Comparison of ENCODE assay signal across 9 cellular contexts in genomic region chrX:53073115-53073581, GRCh38. TPM values are rescaled to one million over a fixed set of nuclear protein-coding genes. Genes with fewer than 3 reads are reported as not detected.
DNase-seq lines count a peak whose midpoint lies in the region; FAIRE-seq and TF ChIP-seq lines count a peak whose summit lies in the region.
"Had no signal": no experiment of that assay in that cellular context is flagged by ENCODE, and none has a peak within 500 bp of the region (broad histone marks: within the 10 kb centered on the region; RNA-seq: fewer than 3 reads in every experiment).

No MANE protein-coding gene starts in this region.

- no peaks in the 10 kb centered on the region for H3K9me3 Mint-ChIP-seq in activated naive CD8-positive, alpha-beta T cell treated with anti-CD3 and anti-CD28 coated beads for 36 hours

- no peak overlapping the region for H3K4me3 ChIP-seq in skeletal muscle tissue (ENCODE audit: low read length in 3 of 3)
- no peak overlapping the region for H3K4me3 ChIP-seq in A673 (ENCODE audit: low read depth, low read length, poor library complexity, severe bottlenecking)

- H3K9ac ChIP-seq in skeletal muscle tissue (ENCODE audit: low read depth in 1 of 3, low read length in 3 of 3), result no peak overlapping the region

- H3K9me3 ChIP-seq in skeletal muscle tissue (ENCODE audit: control insufficient read depth in 3 of 3, low read length in 3 of 3) (no peaks in the 10 kb centered on the region), A673 (ENCODE audit: low read depth, low read length, poor library complexity, severe bottlenecking) (no peaks in the 10 kb centered on the region)

- POLR2A ChIA-PET in A673 (lab: Charles Lee; ENCODE audit: low non-redundant PET), result interaction anchor here (1.1 kb wide), 1 partner anchor 9 kb away, joined by 11 read pairs; the partner anchor contains the start of gene TSPYL2

- H3K36me3 ChIP-seq in skeletal muscle tissue (ENCODE audit: control insufficient read depth in 3 of 3, insufficient read depth in 3 of 3, low read length in 3 of 3), result no peaks in the 10 kb centered on the region
- H3K36me3 ChIP-seq in A673 (ENCODE audit: insufficient read depth, low read length, poor library complexity, severe bottlenecking), result no peaks in the 10 kb centered on the region

- DNase-seq in GM12891 (ENCODE audit: insufficient read length, low spot score) (no peak), NCI-H2171 (lab: John Stamatoyannopoulos, UW) (peak; percentile 38), posterior vena cava (ENCODE audit: low spot score) (no peak), A673 (ENCODE audit: low spot score) (no peak), NCI-H226 (no peak)
- no peak for DNase-seq in activated naive CD8-positive, alpha-beta T cell treated with anti-CD3 and anti-CD28 coated beads for 36 hours
- DNase-seq: IMR-90, small intestine had no signal

- H3K27me3 ChIP-seq in skeletal muscle tissue (ENCODE audit: control insufficient read depth in 3 of 3, insufficient read depth in 3 of 3, low read length in 3 of 3), result peaks cover 0 to 3% (median 0%) of the 10 kb centered on the region in 3 donors
- H3K27me3 ChIP-seq in A673 (replicated peaks; ENCODE audit: insufficient read depth, low read depth, low read length, poor library complexity), result no peaks in the 10 kb centered on the region

- no peak for TF ChIP-seq POLR2A in GM12891 (IDR thresholded peaks at IDR 0.05; ENCODE audit: low read depth, low read length)

- TF ChIP-seq CTCF in A673 (conservative IDR thresholded peaks at IDR 0.05; ENCODE audit: low read depth, low read length), result no peak

- H3K4me1 ChIP-seq in skeletal muscle tissue (ENCODE audit: control insufficient read depth in 3 of 3, insufficient read depth in 3 of 3, low read length in 3 of 3) (peaks cover 3 to 11% (median 6%) of the 10 kb centered on the region in 3 donors), A673 (ENCODE audit: insufficient read depth, low read length, poor library complexity, severe bottlenecking) (no peaks in the 10 kb centered on the region)

- CTCF ChIA-PET in A673 (lab: Charles Lee), result interaction anchor here (0.6 kb wide), 2 partner anchors 10 to 57 kb away, joined by 3 read pairs; no protein-coding TSS in a partner anchor

- H3K27ac Mint-ChIP-seq in activated naive CD8-positive, alpha-beta T cell treated with anti-CD3 and anti-CD28 coated beads for 36 hours, result peak overlapping the region; percentile 71

- BruUV-seq in A673 (replicated peaks; lab: Mats Ljungman, UMichigan), result no TSS peak

- no peak overlapping the region for H3K4me3 Mint-ChIP-seq in activated naive CD8-positive, alpha-beta T cell treated with anti-CD3 and anti-CD28 coated beads for 36 hours

- H3K36me3 Mint-ChIP-seq in activated naive CD8-positive, alpha-beta T cell treated with anti-CD3 and anti-CD28 coated beads for 36 hours, result no peaks in the 10 kb centered on the region

- H3K4me1 Mint-ChIP-seq in activated naive CD8-positive, alpha-beta T cell treated with anti-CD3 and anti-CD28 coated beads for 36 hours, result peaks cover 12% of the 10 kb centered on the region

- peak; percentile 85 for FAIRE-seq in GM12891 (lab: Jason Lieb, UNC)

- intact Hi-C loops in posterior vena cava (cut with DNase I), result no loop called here
- intact Hi-C loops in A673 (cut with micrococcal nuclease; ENCODE audit: unreplicated experiment), result no loop called here

- H3K27ac ChIP-seq in skeletal muscle tissue (ENCODE audit: low read depth, low read length), result peak overlapping the region; percentile 30
- H3K27ac ChIP-seq in A673 (ENCODE audit: low read depth, low read length, poor library complexity, severe bottlenecking), result no peak overlapping the region

- no peaks in the 10 kb centered on the region for H3K27me3 Mint-ChIP-seq in activated naive CD8-positive, alpha-beta T cell treated with anti-CD3 and anti-CD28 coated beads for 36 hours

TF ChIP-seq in GM12891, 5 proteins besides CTCF, POLR2A, EP300 and RAD21:
- TF ChIP-seq SPI1 (IDR thresholded peaks at IDR 0.05; ENCODE audit: low read depth, low read length), result no peak
- TF ChIP-seq TAF1 (IDR thresholded peaks at IDR 0.05; ENCODE audit: low read depth, low read length), result no peak
- no peak for TF ChIP-seq POU2F2 (IDR thresholded peaks at IDR 0.05; ENCODE audit: low read depth, low read length)
- TF ChIP-seq POLR2AphosphoS5 (IDR thresholded peaks at IDR 0.05; ENCODE audit: low read depth, low read length), result no peak
- no peak for TF ChIP-seq PAX5 (IDR thresholded peaks at IDR 0.05; ENCODE audit: insufficient read depth, low read length, severe bottlenecking)
TF ChIP-seq in GM12891: peak in this region for 0.

RNA-seq across cellular contexts. Expression of gene TSPYL2, which starts 9.0 kb away (rescaled TPM):
- 38.1 TPM for polyA plus RNA-seq in GM12891 (2012; ENCODE audit: low read depth, missing spikeins)
- 10 to 100 TPM; 46.7 to 52.7 TPM for total RNA-seq in activated naive CD8-positive, alpha-beta T cell treated with anti-CD3 and anti-CD28 coated beads for 36 hours
- total RNA-seq in skeletal muscle tissue (7.3 TPM), posterior vena cava (10 to 100 TPM; 59.3 to 67.9 TPM), A673 (2021) (25.0 and 30.0 TPM in 2 replicates)

RNA-seq across cellular contexts. Expression of gene KANTR, which starts 20.8 kb away (rescaled TPM):
- 2.4 TPM for polyA plus RNA-seq in GM12891 (2012; ENCODE audit: low read depth, missing spikeins)
- 1 to 10 TPM; 6.3 to 6.4 TPM for total RNA-seq in activated naive CD8-positive, alpha-beta T cell treated with anti-CD3 and anti-CD28 coated beads for 36 hours
- total RNA-seq in skeletal muscle tissue (12.0 TPM), posterior vena cava (10 to 100 TPM; 10.2 to 10.5 TPM), A673 (2021) (15.1 and 15.4 TPM in 2 replicates)

RNA-seq across cellular contexts. Expression of gene GPR173, which starts 24.6 kb away (rescaled TPM):
- not detected for polyA plus RNA-seq in GM12891 (2012; ENCODE audit: low read depth, missing spikeins)
- under 1 TPM; 0.56 to 0.64 TPM for total RNA-seq in activated naive CD8-positive, alpha-beta T cell treated with anti-CD3 and anti-CD28 coated beads for 36 hours
- total RNA-seq in skeletal muscle tissue, result 2.1 TPM
- 1 to 10 TPM; 2.7 to 3.7 TPM for total RNA-seq in posterior vena cava
- total RNA-seq in A673 (2021), result 5.3 and 5.9 TPM in 2 replicates
